In genomic region chr19:13765395-13766094, GRCh38 we compare ENCODE assay signal across 8 cellular contexts. TPM values are rescaled to one million over a fixed set of nuclear protein-coding genes. Genes with fewer than 3 reads are reported as not detected.
DNase-seq lines count a peak whose midpoint lies in the region; ATAC-seq and TF ChIP-seq lines count a peak whose summit lies in the region.

No MANE protein-coding gene starts in this region.

- H4K20me1 ChIP-seq in Loucy (ENCODE audit: insufficient read depth, low read length, poor library complexity, severe bottlenecking), result peaks cover 7% of the 10 kb centered on the region

- peak overlapping the region; percentile 84 for H3K4me2 ChIP-seq in Loucy (ENCODE audit: low read depth, low read length, poor library complexity, severe bottlenecking)

- H3K4me3 Mint-ChIP-seq in CD14-positive monocyte, result peak overlapping the region; percentile 77 to 89
- H3K4me3 Mint-ChIP-seq in natural killer cell treated with Interleukin-12 subunit alpha and Interleukin-12 subunit beta and Interleukin-15 and Interleukin-18, amount 100 ng/mL, for 72 hours, result peak overlapping the region; percentile 90

- no peaks in the 10 kb centered on the region for H3K9me2 ChIP-seq in Loucy (replicated peaks; ENCODE audit: low read depth, low read length)

- DNase-seq in CD14-positive monocyte (ENCODE audit: low spot score), result no peak
- peak; percentile 44 for DNase-seq in natural killer cell treated with Interleukin-12 subunit alpha and Interleukin-12 subunit beta and Interleukin-15 and Interleukin-18, amount 100 ng/mL, for 72 hours (ENCODE audit: low spot score)
- DNase-seq in medulla oblongata (ENCODE audit: extremely low spot score), result no peak

- H3K4me3 ChIP-seq in Loucy (ENCODE audit: low read length, poor library complexity, severe bottlenecking), result peak overlapping the region; percentile 89

- H3K79me2 ChIP-seq in Loucy (ENCODE audit: insufficient read depth, low read length), result peaks cover 23% of the 10 kb centered on the region; the same call in 1 of the 2 replicates

- no peak for TF ChIP-seq CTCF in CD14-positive monocyte (IDR thresholded peaks at IDR 0.05)
- no peak for TF ChIP-seq CTCF in Loucy (conservative IDR thresholded peaks at IDR 0.05; ENCODE audit: low read length)

- H3F3A ChIP-seq in Loucy (ENCODE audit: low read depth), result no peaks in the 10 kb centered on the region

- H3K27ac Mint-ChIP-seq in CD14-positive monocyte, result peak overlapping the region in 5 of 7 donors; percentile 31 to 82 (median 61)
- H3K27ac Mint-ChIP-seq in natural killer cell treated with Interleukin-12 subunit alpha and Interleukin-12 subunit beta and Interleukin-15 and Interleukin-18, amount 100 ng/mL, for 72 hours, result peak overlapping the region; percentile 55 to 61

- intact Hi-C loops in CD14-positive monocyte (cut with micrococcal nuclease), result no loop called here

- peaks cover 8% of the 10 kb centered on the region; the same call in 1 of the 2 replicates for H3K36me3 ChIP-seq in Loucy (ENCODE audit: insufficient read depth, low read length)

- H3K27me3 ChIP-seq in Loucy (ENCODE audit: insufficient read depth, low read length, poor library complexity, severe bottlenecking), result no peaks in the 10 kb centered on the region

- peaks cover 31 to 53% of the 10 kb centered on the region in 2 donors for H3K36me3 Mint-ChIP-seq in CD14-positive monocyte
- no peaks in the 10 kb centered on the region for H3K36me3 Mint-ChIP-seq in natural killer cell treated with Interleukin-12 subunit alpha and Interleukin-12 subunit beta and Interleukin-15 and Interleukin-18, amount 100 ng/mL, for 72 hours

- peak overlapping the region; percentile 86 for H3K9ac ChIP-seq in Loucy (ENCODE audit: low read depth, low read length, poor library complexity, severe bottlenecking)

- no peak for ATAC-seq in natural killer cell treated with Interleukin-12 subunit alpha and Interleukin-12 subunit beta and Interleukin-15 and Interleukin-18, amount 100 ng/mL, for 72 hours
- ATAC-seq in GM21737 (IDR thresholded peaks at IDR 0.05; ENCODE audit: unreplicated experiment), result no peak
- ATAC-seq in HG02798 (IDR thresholded peaks at IDR 0.05; ENCODE audit: poor library complexity, unreplicated experiment), result no peak
- no peak for ATAC-seq in HG02840 (IDR thresholded peaks at IDR 0.05; ENCODE audit: low FRiP score, unreplicated experiment)

- H3K4me1 ChIP-seq in Loucy (ENCODE audit: insufficient read depth, low read length, poor library complexity, severe bottlenecking), result peaks cover 10% of the 10 kb centered on the region

- peaks cover 17% of the 10 kb centered on the region for H3K4me1 Mint-ChIP-seq in CD14-positive monocyte
- peaks cover 12 to 18% of the 10 kb centered on the region in 2 donors for H3K4me1 Mint-ChIP-seq in natural killer cell treated with Interleukin-12 subunit alpha and Interleukin-12 subunit beta and Interleukin-15 and Interleukin-18, amount 100 ng/mL, for 72 hours (ENCODE audit: low read depth in 2 of 2)

- no peak overlapping the region for H2AFZ ChIP-seq in Loucy (ENCODE audit: low read length)

- H3K9me3 Mint-ChIP-seq in CD14-positive monocyte, result no peaks in the 10 kb centered on the region
- no peaks in the 10 kb centered on the region for H3K9me3 Mint-ChIP-seq in natural killer cell treated with Interleukin-12 subunit alpha and Interleukin-12 subunit beta and Interleukin-15 and Interleukin-18, amount 100 ng/mL, for 72 hours

- no peaks in the 10 kb centered on the region for H3K27me3 Mint-ChIP-seq in CD14-positive monocyte (ENCODE audit: low read depth in 3 of 3)
- no peaks in the 10 kb centered on the region for H3K27me3 Mint-ChIP-seq in natural killer cell treated with Interleukin-12 subunit alpha and Interleukin-12 subunit beta and Interleukin-15 and Interleukin-18, amount 100 ng/mL, for 72 hours

- H3K27ac ChIP-seq in cingulate gyrus (ENCODE audit: low read depth, low read length), result peak overlapping the region; percentile 39

- no peaks in the 10 kb centered on the region for H3K9me3 ChIP-seq in Loucy (ENCODE audit: insufficient read depth, low read depth, low read length)

RNA-seq across cellular contexts. Expression of gene MRI1, which starts 1.2 kb away (rescaled TPM):
- 1 to 10 TPM; 3.8 to 4.4 TPM for polyA plus RNA-seq in CD14-positive monocyte
- 10 to 100 TPM; 29.1 to 70.0 TPM for total RNA-seq in natural killer cell treated with Interleukin-12 subunit alpha and Interleukin-12 subunit beta and Interleukin-15 and Interleukin-18, amount 100 ng/mL, for 72 hours

RNA-seq across cellular contexts. Expression of gene C19orf53, which starts 8.7 kb away (rescaled TPM):
- polyA plus RNA-seq in CD14-positive monocyte, result 100 to 1,000 TPM; 132 to 156 TPM
- 10 to 100 TPM; 53.0 to 83.6 TPM for total RNA-seq in natural killer cell treated with Interleukin-12 subunit alpha and Interleukin-12 subunit beta and Interleukin-15 and Interleukin-18, amount 100 ng/mL, for 72 hours

RNA-seq across cellular contexts. Expression of gene ZSWIM4, which starts 29.7 kb away (rescaled TPM):
- polyA plus RNA-seq in CD14-positive monocyte, result under 1 TPM; 0.19 to 0.23 TPM
- 1 to 10 TPM; 8.3 to 9.7 TPM for total RNA-seq in natural killer cell treated with Interleukin-12 subunit alpha and Interleukin-12 subunit beta and Interleukin-15 and Interleukin-18, amount 100 ng/mL, for 72 hours
